ENCODE assay signal across 13 cellular contexts in genomic region chr19:42553292-42554045, GRCh38. TPM values are rescaled to one million over a fixed set of nuclear protein-coding genes. Genes with fewer than 3 reads are reported as not detected.
DNase-seq lines count a peak whose midpoint lies in the region; ATAC-seq, FAIRE-seq and TF ChIP-seq lines count a peak whose summit lies in the region.
"Had no signal": no experiment of that assay in that cellular context is flagged by ENCODE, and none has a peak within 500 bp of the region (broad histone marks: within the 10 kb centered on the region; RNA-seq: fewer than 3 reads in every experiment).

No MANE protein-coding gene starts in this region.

- H3K9me3 ChIP-seq in right lobe of liver (no peaks in the 10 kb centered on the region), WERI-Rb-1 (ENCODE audit: severe bottlenecking) (peaks cover 3% of the 10 kb centered on the region), vagina (no peaks in the 10 kb centered on the region)
- H3K9me3 ChIP-seq: body of pancreas had no signal

- H3K4me1 ChIP-seq in right lobe of liver = no peaks in the 10 kb centered on the region
- no peaks in the 10 kb centered on the region for H3K4me1 ChIP-seq in vagina
- H3K4me1 ChIP-seq: body of pancreas had no signal

- 37% methylated on average over 3 of the region's 8 CpGs for WGBS in right lobe of liver (ENCODE audit: insufficient coverage, low coverage, low lambda C conversion rate, missing lambda C conversion rate)

- FAIRE-seq in HTR-8/SVneo (lab: Jason Lieb, UNC) = no peak

- ATAC-seq in right lobe of liver = peak; percentile 40 to 64 (median 54)
- ATAC-seq: body of pancreas had no signal

- H3K4me3 ChIP-seq in AG10803 (ENCODE audit: low read length) = no peak overlapping the region
- H3K4me3 ChIP-seq in choroid plexus epithelial cell (ENCODE audit: low read depth, low read length) = no peak overlapping the region
- no peak overlapping the region for H3K4me3 ChIP-seq in right lobe of liver
- H3K4me3 ChIP-seq in WERI-Rb-1 (ENCODE audit: low read depth, low read length) = no peak overlapping the region
- no peak overlapping the region for H3K4me3 ChIP-seq in vagina
- H3K4me3 ChIP-seq: body of pancreas had no signal

- intact Hi-C loops in right lobe of liver (cut with DNase I) (no loop called here), vagina (cut with DNase I) (no loop called here)

- H3K27me3 ChIP-seq in right lobe of liver (no peaks in the 10 kb centered on the region), WERI-Rb-1 (ENCODE audit: insufficient read depth, low read depth, severe bottlenecking) (peaks cover 2% of the 10 kb centered on the region), vagina (no peaks in the 10 kb centered on the region)
- H3K27me3 ChIP-seq: body of pancreas had no signal

- no peak overlapping the region for H3K27ac ChIP-seq in right lobe of liver
- H3K27ac ChIP-seq in WERI-Rb-1 = no peak overlapping the region
- H3K27ac ChIP-seq in vagina = no peak overlapping the region
- H3K27ac ChIP-seq: body of pancreas had no signal

- TF ChIP-seq CTCF in AG10803 (conservative IDR thresholded peaks at IDR 0.05; ENCODE audit: low read length) (no peak), choroid plexus epithelial cell (conservative IDR thresholded peaks at IDR 0.05; ENCODE audit: low read depth, low read length) (no peak), right lobe of liver (IDR thresholded peaks at IDR 0.05) (no peak), WERI-Rb-1 (IDR thresholded peaks at IDR 0.05; ENCODE audit: low read depth, low read length) (no peak), vagina (IDR thresholded peaks at IDR 0.05) (no peak)

- no peaks in the 10 kb centered on the region for H3K36me3 ChIP-seq in right lobe of liver
- H3K36me3 ChIP-seq in WERI-Rb-1 = no peaks in the 10 kb centered on the region
- no peaks in the 10 kb centered on the region for H3K36me3 ChIP-seq in vagina

- TF ChIP-seq POLR2A in right lobe of liver (IDR thresholded peaks at IDR 0.05) (no peak), vagina (IDR thresholded peaks at IDR 0.05) (no peak)

- peak; percentile 90 for DNase-seq in AG10803 (ENCODE audit: low read depth)
- DNase-seq in HTR-8/SVneo (ENCODE audit: insufficient read length, low spot score) = peak; percentile 76
- peak; percentile 93 for DNase-seq in choroid plexus epithelial cell (ENCODE audit: low read depth)
- DNase-seq in right lobe of liver = peak in 1 of 3 donors; percentile 28
- no peak for DNase-seq in WERI-Rb-1
- DNase-seq in vagina (ENCODE audit: extremely low spot score in 2 of 2) = no peak
- DNase-seq in stimulated activated CD4-positive, alpha-beta T cell treated with anti-CD3 and anti-CD28 coated beads, Interleukin-4, amount 100 ng/mL, for 1 hour = no peak
- DNase-seq in NAMALWA (ENCODE audit: low spot score) = no peak
- DNase-seq: activated CD4-positive, alpha-beta T cell treated with anti-CD3 and anti-CD28 coated beads, Interleukin-2, amount 10 ng/mL, durations not matched to agents 7 days and 5 days; Calu3; KG1 had no signal

RNA-seq across cellular contexts. Expression of gene CEACAM1, which starts 25.2 kb away (rescaled TPM):
- 10 to 100 TPM; 27.4 to 64.6 (median 45.7) TPM for total RNA-seq in right lobe of liver
- total RNA-seq in vagina = 24.3 TPM

RNA-seq across cellular contexts. Expression of gene CEACAM8, which starts 41.3 kb away (rescaled TPM):
- under 1 TPM in 3 of 6 experiments, not detected in 3; 0.42 to 0.68 (median 0.66) TPM for total RNA-seq in right lobe of liver
- not detected for total RNA-seq in vagina
- total RNA-seq: activated CD4-positive, alpha-beta T cell treated with anti-CD3 and anti-CD28 coated beads, Interleukin-2, amount 10 ng/mL, durations not matched to agents 7 days and 5 days; body of pancreas; Calu3; pulmonary artery endothelial cell had no signal

Comparison
In these comparisons a context has a peak if more than half of its experiments do, and no peak if none do; other contexts are left out.
1. DNase-seq: peak in AG10803 (single experiment), HTR-8/SVneo (single experiment) and choroid plexus epithelial cell (single experiment); none in WERI-Rb-1 (single experiment), vagina (0 of 2), stimulated activated CD4-positive, alpha-beta T cell treated with anti-CD3 and anti-CD28 coated beads, Interleukin-4, amount 100 ng/mL, for 1 hour (single experiment) and NAMALWA (single experiment).